ENCODE assay signal across 32 cellular contexts in the genomic region with DNA sequence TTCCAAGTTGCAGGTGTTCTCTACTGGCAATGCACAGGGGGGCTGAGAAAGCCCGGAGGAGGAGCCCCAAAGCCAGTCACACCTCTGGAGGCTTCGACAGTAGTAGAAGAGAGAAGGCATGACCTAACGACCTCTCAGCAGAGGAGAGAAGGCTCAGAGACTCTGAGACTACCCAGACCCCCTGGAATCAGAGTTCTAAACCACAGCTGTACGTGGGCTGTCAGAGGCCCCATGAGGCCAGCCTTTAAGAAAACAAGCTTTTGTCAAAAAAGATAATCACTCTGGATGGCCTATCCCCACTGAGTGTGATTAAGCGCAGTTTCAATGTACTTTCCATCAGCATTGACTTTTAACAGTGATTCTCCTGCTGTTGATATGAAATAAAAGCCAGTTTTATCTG.
"Had no signal": no experiment of that assay in that cellular context is flagged by ENCODE, and none has a peak within 500 bp of the region (broad histone marks: within the 10 kb centered on the region; RNA-seq: fewer than 3 reads in every experiment).

No MANE protein-coding gene starts in this region.

- H3K27me3 Mint-ChIP-seq: activated CD4-positive, alpha-beta memory T cell treated with anti-CD3 and anti-CD28 coated beads for 36 hours; activated CD4-positive, alpha-beta T cell treated with anti-CD3 and anti-CD28 coated beads, Interleukin-2, amount 10 ng/mL, durations not matched to agents 24 days and 14 days; activated naive CD8-positive, alpha-beta T cell; activated T-cell treated with anti-CD3 and anti-CD28 coated beads, Interleukin-2, amount 50 U/mL, for 24 hours; central memory CD8-positive, alpha-beta T cell; dendritic cell treated with granulocyte-macrophage colony-stimulating factor and Interleukin-4, amounts not matched to agents 40 ng/mL and 50 ng/mL, for 4 days; T-helper 17 cell had no signal

- ATAC-seq: activated CD4-positive, alpha-beta T cell treated with anti-CD3 and anti-CD28 coated beads for 36 hours; activated CD8-positive, alpha-beta memory T cell treated with anti-CD3 and anti-CD28 coated beads, Interleukin-2, amount 10 ng/mL, durations not matched to agents 7 days and 5 days; activated CD8-positive, alpha-beta T cell treated with anti-CD3 and anti-CD28 coated beads, Interleukin-2, amount 10 ng/mL, durations not matched to agents 7 days and 5 days; activated T-cell treated with anti-CD3 and anti-CD28 coated beads, Interleukin-2, amount 50 U/mL, for 72 hours; esophagus mucosa; T-helper 17 cell had no signal

- H3K4me3 ChIP-seq: coronary artery, dorsolateral prefrontal cortex had no signal

- H3K4me3 Mint-ChIP-seq: activated CD4-positive, alpha-beta memory T cell treated with anti-CD3 and anti-CD28 coated beads for 36 hours; activated CD4-positive, alpha-beta T cell treated with anti-CD3 and anti-CD28 coated beads for 36 hours; activated CD4-positive, alpha-beta T cell treated with anti-CD3 and anti-CD28 coated beads, Interleukin-2, amount 10 ng/mL, durations not matched to agents 24 days and 14 days; activated CD8-positive, alpha-beta memory T cell treated with anti-CD3 and anti-CD28 coated beads, Interleukin-2, amount 10 ng/mL, durations not matched to agents 7 days and 5 days; activated CD8-positive, alpha-beta T cell treated with anti-CD3 and anti-CD28 coated beads, Interleukin-2, amount 10 ng/mL, durations not matched to agents 7 days and 5 days; activated naive CD8-positive, alpha-beta T cell; activated T-cell treated with anti-CD3 and anti-CD28 coated beads, Interleukin-2, amount 50 U/mL, for 24 hours; activated T-cell treated with anti-CD3 and anti-CD28 coated beads, Interleukin-2, amount 50 U/mL, for 72 hours; central memory CD8-positive, alpha-beta T cell; dendritic cell treated with granulocyte-macrophage colony-stimulating factor and Interleukin-4, amounts not matched to agents 40 ng/mL and 50 ng/mL, for 4 days; endodermal cell; T-helper 17 cell; T-helper 2 cell treated with Interferon-gamma antibody and Interleukin-4, amounts not matched to agents 5 μg/mL and 100 μg/mL, for 36 hours had no signal

- H3K9me3 Mint-ChIP-seq: activated CD4-positive, alpha-beta memory T cell treated with anti-CD3 and anti-CD28 coated beads for 36 hours; activated CD4-positive, alpha-beta T cell treated with anti-CD3 and anti-CD28 coated beads, Interleukin-2, amount 10 ng/mL, durations not matched to agents 24 days and 14 days; activated T-cell treated with anti-CD3 and anti-CD28 coated beads, Interleukin-2, amount 50 U/mL, for 24 hours; central memory CD8-positive, alpha-beta T cell; dendritic cell treated with granulocyte-macrophage colony-stimulating factor and Interleukin-4, amounts not matched to agents 40 ng/mL and 50 ng/mL, for 4 days; endodermal cell; T-helper 2 cell treated with Interferon-gamma antibody and Interleukin-4, amounts not matched to agents 5 μg/mL and 100 μg/mL, for 36 hours had no signal

- H3K27ac ChIP-seq: brain microvascular endothelial cell, coronary artery, dorsolateral prefrontal cortex, WERI-Rb-1 had no signal

- H3K27me3 ChIP-seq: brain microvascular endothelial cell, dorsolateral prefrontal cortex had no signal

- H3K4me1 Mint-ChIP-seq: activated CD4-positive, alpha-beta T cell treated with anti-CD3 and anti-CD28 coated beads for 36 hours; activated CD4-positive, alpha-beta T cell treated with anti-CD3 and anti-CD28 coated beads, Interleukin-2, amount 10 ng/mL, durations not matched to agents 24 days and 14 days; activated CD8-positive, alpha-beta memory T cell treated with anti-CD3 and anti-CD28 coated beads, Interleukin-2, amount 10 ng/mL, durations not matched to agents 7 days and 5 days; central memory CD8-positive, alpha-beta T cell; T-helper 17 cell had no signal

- H3K36me3 Mint-ChIP-seq: activated CD4-positive, alpha-beta memory T cell treated with anti-CD3 and anti-CD28 coated beads for 36 hours; activated CD8-positive, alpha-beta memory T cell treated with anti-CD3 and anti-CD28 coated beads, Interleukin-2, amount 10 ng/mL, durations not matched to agents 7 days and 5 days; activated naive CD8-positive, alpha-beta T cell had no signal

- H3K27ac Mint-ChIP-seq: activated CD4-positive, alpha-beta memory T cell treated with anti-CD3 and anti-CD28 coated beads for 36 hours; activated CD4-positive, alpha-beta T cell treated with anti-CD3 and anti-CD28 coated beads for 36 hours; activated CD4-positive, alpha-beta T cell treated with anti-CD3 and anti-CD28 coated beads, Interleukin-2, amount 10 ng/mL, durations not matched to agents 24 days and 14 days; activated CD8-positive, alpha-beta memory T cell treated with anti-CD3 and anti-CD28 coated beads, Interleukin-2, amount 10 ng/mL, durations not matched to agents 7 days and 5 days; activated CD8-positive, alpha-beta T cell treated with anti-CD3 and anti-CD28 coated beads, Interleukin-2, amount 10 ng/mL, durations not matched to agents 7 days and 5 days; activated naive CD8-positive, alpha-beta T cell; activated T-cell treated with anti-CD3 and anti-CD28 coated beads, Interleukin-2, amount 50 U/mL, for 24 hours; activated T-cell treated with anti-CD3 and anti-CD28 coated beads, Interleukin-2, amount 50 U/mL, for 72 hours; dendritic cell treated with granulocyte-macrophage colony-stimulating factor and Interleukin-4, amounts not matched to agents 40 ng/mL and 50 ng/mL, for 4 days; endodermal cell; T-helper 17 cell; T-helper 2 cell treated with Interferon-gamma antibody and Interleukin-4, amounts not matched to agents 5 μg/mL and 100 μg/mL, for 36 hours had no signal

- H3K36me3 ChIP-seq: brain microvascular endothelial cell, WERI-Rb-1 had no signal

- DNase-seq: activated CD4-positive, alpha-beta memory T cell treated with anti-CD3 and anti-CD28 coated beads for 36 hours; activated CD4-positive, alpha-beta T cell treated with anti-CD3 and anti-CD28 coated beads for 36 hours; activated CD4-positive, alpha-beta T cell treated with anti-CD3 and anti-CD28 coated beads, Interleukin-2, amount 10 ng/mL, durations not matched to agents 24 days and 14 days; activated CD4-positive, CD25-positive, alpha-beta regulatory T cell; activated CD4-positive, CD25-positive, alpha-beta regulatory T cell treated with anti-CD3 and anti-CD28 coated beads, Interleukin-2, amount 50 U/mL, for 72 hours; activated CD8-positive, alpha-beta memory T cell treated with anti-CD3 and anti-CD28 coated beads, Interleukin-2, amount 10 ng/mL, durations not matched to agents 7 days and 5 days; activated CD8-positive, alpha-beta memory T cell treated with anti-CD3 and anti-CD28 coated beads, Interleukin-2, amount 50 U/mL, for 4 hours; activated CD8-positive, alpha-beta T cell treated with anti-CD3 and anti-CD28 coated beads, Interleukin-2, amount 10 ng/mL, durations not matched to agents 7 days and 5 days; activated effector memory CD4-positive, alpha-beta T cell treated with Interleukin-2 at 50 U/mL for 16 hours; activated gamma-delta T cell treated with Interleukin-2 at 50 U/mL for 16 hours; activated naive CD4-positive, alpha-beta T cell treated with anti-CD3 and anti-CD28 coated beads, Interleukin-2, amount 50 U/mL, for 16 hours; activated naive CD4-positive, alpha-beta T cell treated with Interleukin-2 at 50 U/mL for 16 hours; activated T-cell treated with anti-CD3 and anti-CD28 coated beads, Interleukin-2, amount 50 U/mL, for 24 hours; activated T-cell treated with anti-CD3 and anti-CD28 coated beads, Interleukin-2, amount 50 U/mL, for 72 hours; amniotic stem cell; anterior cingulate cortex; brain microvascular endothelial cell; dorsolateral prefrontal cortex; effector memory CD4-positive, alpha-beta T cell; endodermal cell; foreskin fibroblast; head of caudate nucleus; T-helper 1 cell; T-helper 17 cell; T1000; WERI-Rb-1 had no signal
